ENCODE assay signal across 20 cellular contexts in genomic region chr17:81367171-81367570, GRCh38. TPM values are rescaled to one million over a fixed set of nuclear protein-coding genes. Genes with fewer than 3 reads are reported as not detected.
"Had no signal": no experiment of that assay in that cellular context is flagged by ENCODE, and none has a peak within 500 bp of the region (broad histone marks: within the 10 kb centered on the region; RNA-seq: fewer than 3 reads in every experiment).

No MANE protein-coding gene starts in this region.

- H3K4me1 ChIP-seq: psoas muscle had no signal

- H3K4me3 ChIP-seq: colonic mucosa, heart left ventricle, psoas muscle, stomach, thoracic aorta, transverse colon had no signal

- H3K4me3 Mint-ChIP-seq: nephron progenitor cell had no signal

- DNase-seq: colonic mucosa; dermis blood vessel endothelial cell; effector CD4-positive, alpha-beta T cell; heart left ventricle; hippocampal formation; kidney glomerular epithelial cell; mammary epithelial cell; naive thymus-derived CD4-positive, alpha-beta T cell; nephron progenitor cell; psoas muscle; retina; stimulated activated CD4-positive, alpha-beta T cell treated with anti-CD3 and anti-CD28 coated beads, Interleukin-2, amount 100 ng/mL, for 24 hours; stimulated activated CD4-positive, alpha-beta T cell treated with anti-CD3 and anti-CD28 coated beads, Interleukin-4, amount 100 ng/mL, for 4 hours; stimulated activated naive CD4-positive, alpha-beta T cell; stomach; substantia nigra; transverse colon had no signal

- H3K27ac Mint-ChIP-seq: nephron progenitor cell had no signal

- H3K27ac ChIP-seq: colonic mucosa, heart left ventricle, neutrophil, psoas muscle, thoracic aorta, transverse colon had no signal

- ATAC-seq: heart left ventricle; naive thymus-derived CD4-positive, alpha-beta T cell; psoas muscle; sciatic nerve had no signal

- H3K36me3 ChIP-seq: colonic mucosa, heart left ventricle, neutrophil, stomach, thoracic aorta, transverse colon had no signal

- H3K36me3 Mint-ChIP-seq: naive thymus-derived CD4-positive, alpha-beta T cell had no signal

- H3K9me3 ChIP-seq: colonic mucosa, heart left ventricle, neutrophil, psoas muscle, stomach, thoracic aorta, transverse colon had no signal

RNA-seq across cellular contexts. Expression of gene BAHCC1, which starts 28.1 kb away (rescaled TPM):
- polyA plus RNA-seq: naive thymus-derived CD4-positive, alpha-beta T cell had no signal
